27 cellular contexts compared by ENCODE assay signal in genomic region chr2:172539767-172540166, GRCh38.
"Had no signal": no experiment of that assay in that cellular context is flagged by ENCODE, and none has a peak within 500 bp of the region (broad histone marks: within the 10 kb centered on the region; RNA-seq: fewer than 3 reads in every experiment).

No MANE protein-coding gene starts in this region.

- H3K4me3 ChIP-seq: coronary artery, left lung, neural progenitor cell, smooth muscle cell, stomach, thyroid gland, vagina had no signal

- H3K9ac ChIP-seq: neural progenitor cell, parathyroid adenoma had no signal

- H3K4me2 ChIP-seq: neural progenitor cell, smooth muscle cell had no signal

- DNase-seq: dermis blood vessel endothelial cell; effector memory CD4-positive, alpha-beta T cell; hypothalamus; left cardiac atrium; left lung; mesenchymal stem cell; midbrain; naive thymus-derived CD4-positive, alpha-beta T cell; stimulated activated CD4-positive, alpha-beta T cell treated with anti-CD3 and anti-CD28 coated beads, Interleukin-12 subunit alpha, Interleukin-12 subunit beta, amount 100 ng/mL, for 4 hours; stimulated activated CD4-positive, alpha-beta T cell treated with anti-CD3 and anti-CD28 coated beads, Interleukin-1b, Interleukin-23, amount 100 ng/mL, for 48 hours; stimulated activated CD4-positive, alpha-beta T cell treated with anti-CD3 and anti-CD28 coated beads, Interleukin-4, amount 100 ng/mL, for 24 hours; stimulated activated naive CD4-positive, alpha-beta T cell treated with Interleukin-2 at 50 U/mL for 16 hours; stomach; thyroid gland; trophoblast cell had no signal

- H3K4me1 ChIP-seq: left lung, parathyroid adenoma, stomach, thyroid gland, vagina had no signal

- ATAC-seq: left cardiac atrium; left lung; naive thymus-derived CD4-positive, alpha-beta T cell; sciatic nerve; stimulated activated effector memory CD8-positive, alpha-beta T cell treated with anti-CD3 and anti-CD28 coated beads, Interleukin-12 subunit alpha, Interleukin-12 subunit beta, amount 100 ng/mL, for 72 hours had no signal

- H3K27me3 Mint-ChIP-seq: naive thymus-derived CD4-positive, alpha-beta T cell; progenitor cell of endocrine pancreas had no signal

- H3K36me3 ChIP-seq: left lung, neural progenitor cell, stomach, thyroid gland, vagina had no signal

- H3K27me3 ChIP-seq: left lung, neural progenitor cell, stomach, thyroid gland, vagina had no signal

- H3K9me3 ChIP-seq: thyroid gland, vagina had no signal

- H3K27ac Mint-ChIP-seq: naive thymus-derived CD4-positive, alpha-beta T cell; nephron; neural progenitor cell; progenitor cell of endocrine pancreas; stimulated activated effector memory CD8-positive, alpha-beta T cell treated with anti-CD3 and anti-CD28 coated beads, Interleukin-12 subunit alpha, Interleukin-12 subunit beta, amount 100 ng/mL, for 72 hours had no signal

- H3K27ac ChIP-seq: coronary artery, left lung, neural progenitor cell, parathyroid adenoma, stomach, thyroid gland, vagina had no signal

- H3K36me3 Mint-ChIP-seq: stimulated activated effector memory CD8-positive, alpha-beta T cell treated with anti-CD3 and anti-CD28 coated beads, Interleukin-12 subunit alpha, Interleukin-12 subunit beta, amount 100 ng/mL, for 72 hours had no signal

- H3K4me3 Mint-ChIP-seq: naive thymus-derived CD4-positive, alpha-beta T cell; nephron; neural progenitor cell; stimulated activated effector memory CD8-positive, alpha-beta T cell treated with anti-CD3 and anti-CD28 coated beads, Interleukin-12 subunit alpha, Interleukin-12 subunit beta, amount 100 ng/mL, for 72 hours had no signal

- H3K79me2 ChIP-seq: parathyroid adenoma had no signal

- H3K4me1 Mint-ChIP-seq: nephron, neural progenitor cell had no signal

- H2AFZ ChIP-seq: neural progenitor cell, parathyroid adenoma had no signal

- FAIRE-seq: endometrium, frontal cortex, islet of Langerhans had no signal
